In the genomic region with DNA sequence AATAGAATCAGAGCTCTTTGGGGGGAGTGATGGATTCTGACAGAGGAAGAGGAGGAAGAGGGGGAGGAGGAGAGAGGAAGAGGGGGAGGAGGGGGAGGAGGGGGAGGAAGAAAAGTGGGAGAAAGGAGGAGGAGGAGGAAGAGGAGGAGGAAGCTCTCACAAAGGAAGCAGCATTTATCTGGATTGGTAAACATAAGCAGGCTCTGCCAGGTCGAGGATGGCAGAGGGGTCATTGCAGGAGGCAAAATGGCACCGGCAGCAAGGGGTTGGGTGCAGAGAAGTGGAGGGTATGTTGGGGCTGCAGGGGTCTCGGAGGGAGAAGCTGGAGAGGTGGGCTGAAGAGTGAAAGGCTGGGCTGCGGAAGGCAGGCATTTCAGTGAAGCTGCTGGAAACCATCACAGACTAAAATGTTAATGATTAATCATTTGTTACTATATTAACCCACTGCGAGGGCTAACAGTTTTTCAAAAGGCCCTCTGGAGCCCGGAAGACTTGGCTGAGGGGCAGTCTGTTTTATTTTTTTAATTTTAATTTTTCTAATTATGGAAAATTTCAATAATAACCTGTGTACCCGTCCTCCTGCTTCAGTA, we compare ENCODE assay signal across 2 cellular contexts.
A peak's percentile ranks its signal among the peaks of the same experiment; 100 is the strongest.
TF ChIP-seq lines count a peak whose summit lies in the region.

No MANE protein-coding gene starts in this region.

TF ChIP-seq in HEK293, 187 proteins besides CTCF, POLR2A, EP300 and RAD21:
- TF ChIP-seq, protein P1, sequence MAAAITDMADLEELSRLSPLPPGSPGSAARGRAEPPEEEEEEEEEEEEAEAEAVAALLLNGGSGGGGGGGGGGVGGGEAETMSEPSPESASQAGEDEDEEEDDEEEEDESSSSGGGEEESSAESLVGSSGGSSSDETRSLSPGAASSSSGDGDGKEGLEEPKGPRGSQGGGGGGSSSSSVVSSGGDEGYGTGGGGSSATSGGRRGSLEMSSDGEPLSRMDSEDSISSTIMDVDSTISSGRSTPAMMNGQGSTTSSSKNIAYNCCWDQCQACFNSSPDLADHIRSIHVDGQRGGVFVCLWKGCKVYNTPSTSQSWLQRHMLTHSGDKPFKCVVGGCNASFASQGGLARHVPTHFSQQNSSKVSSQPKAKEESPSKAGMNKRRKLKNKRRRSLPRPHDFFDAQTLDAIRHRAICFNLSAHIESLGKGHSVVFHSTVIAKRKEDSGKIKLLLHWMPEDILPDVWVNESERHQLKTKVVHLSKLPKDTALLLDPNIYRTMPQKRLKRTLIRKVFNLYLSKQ (tag by site-specific recombination; IDR thresholded peaks at IDR 0.05; ENCODE audit: borderline replicate concordance), result no peak
- TF ChIP-seq ZFP37 (tag by site-specific recombination; IDR thresholded peaks at IDR 0.05), result no peak
- peak; percentile 79 for TF ChIP-seq EGR2 (tag by site-specific recombination; IDR thresholded peaks at IDR 0.05; ENCODE audit: low read depth)
- TF ChIP-seq ZFHX2 (tag by site-specific recombination; conservative IDR thresholded peaks at IDR 0.05), result peak; percentile 39
- TF ChIP-seq ZFP41 (tag by site-specific recombination; IDR thresholded peaks at IDR 0.05; ENCODE audit: borderline replicate concordance), result no peak

TF ChIP-seq in H1, 55 proteins besides CTCF, POLR2A, EP300 and RAD21:
- TF ChIP-seq, protein P2, sequence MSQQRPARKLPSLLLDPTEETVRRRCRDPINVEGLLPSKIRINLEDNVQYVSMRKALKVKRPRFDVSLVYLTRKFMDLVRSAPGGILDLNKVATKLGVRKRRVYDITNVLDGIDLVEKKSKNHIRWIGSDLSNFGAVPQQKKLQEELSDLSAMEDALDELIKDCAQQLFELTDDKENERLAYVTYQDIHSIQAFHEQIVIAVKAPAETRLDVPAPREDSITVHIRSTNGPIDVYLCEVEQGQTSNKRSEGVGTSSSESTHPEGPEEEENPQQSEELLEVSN (IDR thresholded peaks at IDR 0.05), result no peak
- TF ChIP-seq, protein P3, sequence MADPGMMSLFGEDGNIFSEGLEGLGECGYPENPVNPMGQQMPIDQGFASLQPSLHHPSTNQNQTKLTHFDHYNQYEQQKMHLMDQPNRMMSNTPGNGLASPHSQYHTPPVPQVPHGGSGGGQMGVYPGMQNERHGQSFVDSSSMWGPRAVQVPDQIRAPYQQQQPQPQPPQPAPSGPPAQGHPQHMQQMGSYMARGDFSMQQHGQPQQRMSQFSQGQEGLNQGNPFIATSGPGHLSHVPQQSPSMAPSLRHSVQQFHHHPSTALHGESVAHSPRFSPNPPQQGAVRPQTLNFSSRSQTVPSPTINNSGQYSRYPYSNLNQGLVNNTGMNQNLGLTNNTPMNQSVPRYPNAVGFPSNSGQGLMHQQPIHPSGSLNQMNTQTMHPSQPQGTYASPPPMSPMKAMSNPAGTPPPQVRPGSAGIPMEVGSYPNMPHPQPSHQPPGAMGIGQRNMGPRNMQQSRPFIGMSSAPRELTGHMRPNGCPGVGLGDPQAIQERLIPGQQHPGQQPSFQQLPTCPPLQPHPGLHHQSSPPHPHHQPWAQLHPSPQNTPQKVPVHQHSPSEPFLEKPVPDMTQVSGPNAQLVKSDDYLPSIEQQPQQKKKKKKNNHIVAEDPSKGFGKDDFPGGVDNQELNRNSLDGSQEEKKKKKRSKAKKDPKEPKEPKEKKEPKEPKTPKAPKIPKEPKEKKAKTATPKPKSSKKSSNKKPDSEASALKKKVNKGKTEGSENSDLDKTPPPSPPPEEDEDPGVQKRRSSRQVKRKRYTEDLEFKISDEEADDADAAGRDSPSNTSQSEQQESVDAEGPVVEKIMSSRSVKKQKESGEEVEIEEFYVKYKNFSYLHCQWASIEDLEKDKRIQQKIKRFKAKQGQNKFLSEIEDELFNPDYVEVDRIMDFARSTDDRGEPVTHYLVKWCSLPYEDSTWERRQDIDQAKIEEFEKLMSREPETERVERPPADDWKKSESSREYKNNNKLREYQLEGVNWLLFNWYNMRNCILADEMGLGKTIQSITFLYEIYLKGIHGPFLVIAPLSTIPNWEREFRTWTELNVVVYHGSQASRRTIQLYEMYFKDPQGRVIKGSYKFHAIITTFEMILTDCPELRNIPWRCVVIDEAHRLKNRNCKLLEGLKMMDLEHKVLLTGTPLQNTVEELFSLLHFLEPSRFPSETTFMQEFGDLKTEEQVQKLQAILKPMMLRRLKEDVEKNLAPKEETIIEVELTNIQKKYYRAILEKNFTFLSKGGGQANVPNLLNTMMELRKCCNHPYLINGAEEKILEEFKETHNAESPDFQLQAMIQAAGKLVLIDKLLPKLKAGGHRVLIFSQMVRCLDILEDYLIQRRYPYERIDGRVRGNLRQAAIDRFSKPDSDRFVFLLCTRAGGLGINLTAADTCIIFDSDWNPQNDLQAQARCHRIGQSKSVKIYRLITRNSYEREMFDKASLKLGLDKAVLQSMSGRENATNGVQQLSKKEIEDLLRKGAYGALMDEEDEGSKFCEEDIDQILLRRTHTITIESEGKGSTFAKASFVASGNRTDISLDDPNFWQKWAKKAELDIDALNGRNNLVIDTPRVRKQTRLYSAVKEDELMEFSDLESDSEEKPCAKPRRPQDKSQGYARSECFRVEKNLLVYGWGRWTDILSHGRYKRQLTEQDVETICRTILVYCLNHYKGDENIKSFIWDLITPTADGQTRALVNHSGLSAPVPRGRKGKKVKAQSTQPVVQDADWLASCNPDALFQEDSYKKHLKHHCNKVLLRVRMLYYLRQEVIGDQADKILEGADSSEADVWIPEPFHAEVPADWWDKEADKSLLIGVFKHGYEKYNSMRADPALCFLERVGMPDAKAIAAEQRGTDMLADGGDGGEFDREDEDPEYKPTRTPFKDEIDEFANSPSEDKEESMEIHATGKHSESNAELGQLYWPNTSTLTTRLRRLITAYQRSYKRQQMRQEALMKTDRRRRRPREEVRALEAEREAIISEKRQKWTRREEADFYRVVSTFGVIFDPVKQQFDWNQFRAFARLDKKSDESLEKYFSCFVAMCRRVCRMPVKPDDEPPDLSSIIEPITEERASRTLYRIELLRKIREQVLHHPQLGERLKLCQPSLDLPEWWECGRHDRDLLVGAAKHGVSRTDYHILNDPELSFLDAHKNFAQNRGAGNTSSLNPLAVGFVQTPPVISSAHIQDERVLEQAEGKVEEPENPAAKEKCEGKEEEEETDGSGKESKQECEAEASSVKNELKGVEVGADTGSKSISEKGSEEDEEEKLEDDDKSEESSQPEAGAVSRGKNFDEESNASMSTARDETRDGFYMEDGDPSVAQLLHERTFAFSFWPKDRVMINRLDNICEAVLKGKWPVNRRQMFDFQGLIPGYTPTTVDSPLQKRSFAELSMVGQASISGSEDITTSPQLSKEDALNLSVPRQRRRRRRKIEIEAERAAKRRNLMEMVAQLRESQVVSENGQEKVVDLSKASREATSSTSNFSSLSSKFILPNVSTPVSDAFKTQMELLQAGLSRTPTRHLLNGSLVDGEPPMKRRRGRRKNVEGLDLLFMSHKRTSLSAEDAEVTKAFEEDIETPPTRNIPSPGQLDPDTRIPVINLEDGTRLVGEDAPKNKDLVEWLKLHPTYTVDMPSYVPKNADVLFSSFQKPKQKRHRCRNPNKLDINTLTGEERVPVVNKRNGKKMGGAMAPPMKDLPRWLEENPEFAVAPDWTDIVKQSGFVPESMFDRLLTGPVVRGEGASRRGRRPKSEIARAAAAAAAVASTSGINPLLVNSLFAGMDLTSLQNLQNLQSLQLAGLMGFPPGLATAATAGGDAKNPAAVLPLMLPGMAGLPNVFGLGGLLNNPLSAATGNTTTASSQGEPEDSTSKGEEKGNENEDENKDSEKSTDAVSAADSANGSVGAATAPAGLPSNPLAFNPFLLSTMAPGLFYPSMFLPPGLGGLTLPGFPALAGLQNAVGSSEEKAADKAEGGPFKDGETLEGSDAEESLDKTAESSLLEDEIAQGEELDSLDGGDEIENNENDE (IDR thresholded peaks at IDR 0.05; ENCODE audit: insufficient replicate concordance, low read length), result no peak
- TF ChIP-seq SIX5 (IDR thresholded peaks at IDR 0.05; ENCODE audit: low read depth, low read length) (no peak), TCF12 (IDR thresholded peaks at IDR 0.05; ENCODE audit: low read depth, low read length) (no peak), CBX8 (IDR thresholded peaks at IDR 0.05; ENCODE audit: borderline replicate concordance, low read depth, low read length) (no peak)
